8 cellular contexts compared by ENCODE assay signal in the genomic region with DNA sequence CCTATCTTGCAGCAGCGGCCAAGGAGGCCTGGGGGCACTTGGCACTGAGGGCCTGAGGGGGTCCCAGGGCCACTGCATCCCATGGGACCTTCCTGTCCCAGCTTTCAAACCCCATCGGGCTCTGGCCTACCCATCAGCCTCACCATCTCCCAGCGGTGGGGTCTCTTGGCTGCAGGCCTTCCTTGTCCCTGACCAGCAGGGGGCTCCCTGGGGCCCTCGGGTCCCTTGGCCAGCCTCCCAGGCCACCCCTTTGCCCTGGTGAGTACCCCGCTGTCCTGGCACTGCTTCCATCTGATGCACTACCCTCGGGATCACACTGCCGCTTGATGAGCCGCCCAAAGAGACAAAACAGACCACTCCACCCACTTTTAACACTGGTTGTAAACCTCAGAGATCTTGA. TPM values are rescaled to one million over a fixed set of nuclear protein-coding genes. Genes with fewer than 3 reads are reported as not detected.
A peak's percentile ranks its signal among the peaks of the same experiment; 100 is the strongest.
DNase-seq lines count a peak whose midpoint lies in the region; ATAC-seq, FAIRE-seq and TF ChIP-seq lines count a peak whose summit lies in the region.

No MANE protein-coding gene starts in this region.

- H3K27me3 Mint-ChIP-seq in activated naive CD4-positive, alpha-beta T cell treated with anti-CD3 and anti-CD28 coated beads for 36 hours (ENCODE audit: low read depth) = no peaks in the 10 kb centered on the region

- no peak overlapping the region for H2AFZ ChIP-seq in Karpas-422 (ENCODE audit: low read length)

- no peaks in the 10 kb centered on the region for H3K79me2 ChIP-seq in Karpas-422 (ENCODE audit: low read length)

- no peaks in the 10 kb centered on the region for H3K9me2 ChIP-seq in Karpas-422 (replicated peaks; ENCODE audit: insufficient read depth, low read length)

- no peak for ATAC-seq in GM18498 (IDR thresholded peaks at IDR 0.05; ENCODE audit: unreplicated experiment)

- H3K4me3 Mint-ChIP-seq in activated naive CD4-positive, alpha-beta T cell treated with anti-CD3 and anti-CD28 coated beads for 36 hours = no peak overlapping the region

- FAIRE-seq in H54 (lab: Jason Lieb, UNC) = no peak

- H3K9me3 ChIP-seq in Karpas-422 (ENCODE audit: low read length) (no peaks in the 10 kb centered on the region), colonic mucosa (no peaks in the 10 kb centered on the region)

- DNase-seq in ELR (ENCODE audit: low read depth) (peak; percentile 55), Karpas-422 (peak; percentile 63), lung microvascular endothelial cell (ENCODE audit: low read depth in 2 of 2) (peak; percentile 33 to 38), anterior cingulate cortex (lab: John Stamatoyannopoulos, UW) (no peak), colonic mucosa (no peak), H54 (ENCODE audit: insufficient read length, low spot score) (no peak)
- peak; percentile 45 for DNase-seq in activated naive CD4-positive, alpha-beta T cell treated with anti-CD3 and anti-CD28 coated beads for 36 hours

- H3K36me3 ChIP-seq in Karpas-422 (ENCODE audit: insufficient read depth, low read length) (no peaks in the 10 kb centered on the region), colonic mucosa (no peaks in the 10 kb centered on the region)

- CTCF ChIA-PET in activated naive CD4-positive, alpha-beta T cell treated with anti-CD3 and anti-CD28 coated beads for 36 hours (lab: Charles Lee) = interaction anchor here (0.7 to 1.6 kb wide), 6 partner anchors 13 to 290 kb away, joined by 3 to 4 read pairs (median 3); a partner anchor contains a TSS

- no peak for TF ChIP-seq POLR2A in H54 (IDR thresholded peaks at IDR 0.05; ENCODE audit: low read depth, low read length)

- H3K4me3 ChIP-seq in Karpas-422 (ENCODE audit: low read length) = no peak overlapping the region
- H3K4me3 ChIP-seq in colonic mucosa = no peak overlapping the region

- H4K20me1 ChIP-seq in Karpas-422 (ENCODE audit: insufficient read depth, low read depth, low read length) = no peaks in the 10 kb centered on the region

- TF ChIP-seq CTCF in colonic mucosa (IDR thresholded peaks at IDR 0.05) = no peak

- H3K4me1 Mint-ChIP-seq in activated naive CD4-positive, alpha-beta T cell treated with anti-CD3 and anti-CD28 coated beads for 36 hours (ENCODE audit: low read depth) = no peaks in the 10 kb centered on the region

- no peaks in the 10 kb centered on the region for H3K9me3 Mint-ChIP-seq in activated naive CD4-positive, alpha-beta T cell treated with anti-CD3 and anti-CD28 coated beads for 36 hours

- H3K4me1 ChIP-seq in Karpas-422 (ENCODE audit: low read length) = peaks cover 5% of the 10 kb centered on the region; the same call in 1 of the 2 replicates
- H3K4me1 ChIP-seq in colonic mucosa = no peaks in the 10 kb centered on the region

- H3K27me3 ChIP-seq in Karpas-422 (ENCODE audit: low read length) = no peaks in the 10 kb centered on the region
- no peaks in the 10 kb centered on the region for H3K27me3 ChIP-seq in colonic mucosa

- intact Hi-C loops in activated naive CD4-positive, alpha-beta T cell treated with anti-CD3 and anti-CD28 coated beads for 36 hours (cut with micrococcal nuclease) = loop anchor here (5.0 kb wide), 2 partner anchors 218 to 603 kb away; a partner anchor contains a TSS
- intact Hi-C loops in colonic mucosa (cut with DNase I) = no loop called here

- no peak overlapping the region for H3K4me2 ChIP-seq in Karpas-422 (ENCODE audit: low read depth, low read length, poor library complexity, severe bottlenecking)

- no peak overlapping the region for H3K27ac ChIP-seq in Karpas-422 (ENCODE audit: low read length)
- H3K27ac ChIP-seq in colonic mucosa = no peak overlapping the region

- H3K27ac Mint-ChIP-seq in activated naive CD4-positive, alpha-beta T cell treated with anti-CD3 and anti-CD28 coated beads for 36 hours = no peak overlapping the region

- H3K9ac ChIP-seq in Karpas-422 (ENCODE audit: low read length) (no peak overlapping the region), colonic mucosa (ENCODE audit: low read depth in 2 of 2, low read length in 2 of 2) (no peak overlapping the region)

- no peaks in the 10 kb centered on the region for H3K36me3 Mint-ChIP-seq in activated naive CD4-positive, alpha-beta T cell treated with anti-CD3 and anti-CD28 coated beads for 36 hours (ENCODE audit: low read depth)

RNA-seq across cellular contexts. Expression of a gene that starts 43.5 kb away (rescaled TPM):
- total RNA-seq in Karpas-422 (2014; rRNA removed; shearing (Covaris generic); ENCODE audit: low replicate concordance) = 63.1 and 88.6 TPM in 2 replicates
- total RNA-seq in activated naive CD4-positive, alpha-beta T cell treated with anti-CD3 and anti-CD28 coated beads for 36 hours = 10 to 100 TPM; 53.5 to 57.3 TPM
- total RNA-seq in lung microvascular endothelial cell = 75.0 and 78.9 TPM in 2 replicates
- total RNA-seq in colonic mucosa = 100 to 1,000 TPM in 1 of 2 donors, 10 to 100 TPM in 1; 83.0 to 103 TPM

RNA-seq across cellular contexts. Expression of a gene that starts 55.0 kb away (rescaled TPM):
- total RNA-seq in Karpas-422 (2014; rRNA removed; shearing (Covaris generic); ENCODE audit: low replicate concordance) = not detected in 2 replicates
- total RNA-seq in activated naive CD4-positive, alpha-beta T cell treated with anti-CD3 and anti-CD28 coated beads for 36 hours = 1 to 10 TPM; 2.1 to 3.3 TPM
- total RNA-seq in lung microvascular endothelial cell (0.20 and 0.22 TPM in 2 replicates), colonic mucosa (under 1 TPM; 0.17 to 0.19 TPM)

Comparison
In these comparisons a context has a peak if more than half of its experiments do, and no peak if none do; other contexts are left out.
1. DNase-seq: peak in ELR (single experiment), Karpas-422 (single experiment), activated naive CD4-positive, alpha-beta T cell treated with anti-CD3 and anti-CD28 coated beads for 36 hours (single experiment) and lung microvascular endothelial cell (2 of 2); none in anterior cingulate cortex (0 of 58), colonic mucosa (single experiment) and H54 (single experiment).